8 cellular contexts compared by ENCODE assay signal in the genomic region with DNA sequence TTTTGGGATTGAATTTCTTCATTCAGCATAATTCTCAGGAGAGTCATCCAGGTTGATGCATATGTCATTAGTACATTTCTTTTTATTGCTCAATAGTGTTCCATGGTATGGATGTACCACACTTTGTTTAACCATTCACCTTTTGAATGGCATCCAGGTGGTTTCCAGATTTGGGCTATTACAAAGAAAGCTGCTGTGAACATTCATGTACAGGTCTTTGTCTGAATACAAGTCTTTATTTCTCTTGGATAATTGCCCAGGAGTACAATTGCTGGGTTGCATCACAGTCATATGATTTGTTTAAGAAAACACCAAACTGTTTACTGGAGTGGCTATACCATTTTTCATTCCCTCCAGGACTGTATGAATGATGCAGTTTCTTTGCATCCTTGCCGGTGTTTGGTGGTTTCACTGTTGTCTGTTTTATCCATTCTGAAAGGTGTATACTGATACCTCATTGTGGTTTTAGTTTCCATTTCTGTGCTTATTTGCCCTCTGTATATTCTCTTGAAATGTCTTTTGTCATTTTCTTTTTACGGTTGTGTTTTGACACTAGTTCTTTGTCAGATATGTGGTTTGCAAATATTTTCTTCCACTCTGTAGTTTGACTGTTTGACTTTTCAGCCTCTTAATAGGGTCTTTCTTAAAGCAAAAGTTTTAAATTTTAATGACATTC. TPM values are rescaled to one million over a fixed set of nuclear protein-coding genes. Genes with fewer than 3 reads are reported as not detected.
DNase-seq lines count a peak whose midpoint lies in the region; ATAC-seq, FAIRE-seq and TF ChIP-seq lines count a peak whose summit lies in the region.

No MANE protein-coding gene starts in this region.

- peaks cover 52% of the 10 kb centered on the region for H3K79me2 ChIP-seq in K562 (ENCODE audit: control insufficient read depth, insufficient read depth, low read length)

- H3K9me1 ChIP-seq in K562 (ENCODE audit: control insufficient read depth, insufficient read depth, low read length), result no peaks in the 10 kb centered on the region

- in situ Hi-C loops in K562 (cut with MboI), result no loop called here

- CTCF ChIA-PET in K562 (lab: Yijun Ruan, JAX; ENCODE audit: low intra/inter-chr PET ratio), result no interaction called here

- no TSS peak for BruUV-seq in K562 (replicated peaks; lab: Mats Ljungman, UMichigan)

- H3K27ac ChIP-seq in K562 (ENCODE audit: extremely low read depth, low read depth, low read length) (no peak overlapping the region), Peyer's patch (no peak overlapping the region), psoas muscle (no peak overlapping the region)

- H3K4me3 ChIP-seq in K562, result no peak overlapping the region
- no peak overlapping the region for H3K4me3 ChIP-seq in Peyer's patch
- H3K4me3 ChIP-seq in psoas muscle, result no peak overlapping the region

- no peak for TF ChIP-seq RAD21 in K562 (CRISPR knock-in tag; conservative IDR thresholded peaks at IDR 0.05 in 1 of 2, IDR thresholded peaks at IDR 0.05 in 1 of 2)

- 93% methylated on average over 2 of the region's 2 CpGs for WGBS in K562 (ENCODE audit: insufficient coverage, low coverage, missing lambda C conversion rate)
- 87 to 92% (median 92%) methylated on average over 2 of the region's 2 CpGs for WGBS in psoas muscle, 3 donors

- H3K4me3 Mint-ChIP-seq in HFFc6, result no peak overlapping the region

- H3K4me1 Mint-ChIP-seq in HFFc6 (ENCODE audit: low read depth), result peaks cover 26% of the 10 kb centered on the region

- no peak overlapping the region for H3K27ac Mint-ChIP-seq in HFFc6

- no peaks in the 10 kb centered on the region for H3K27me3 ChIP-seq in K562 (ENCODE audit: control insufficient read depth in 2 of 2, insufficient read depth in 2 of 2, low read length in 2 of 2)
- no peaks in the 10 kb centered on the region for H3K27me3 ChIP-seq in Peyer's patch
- H3K27me3 ChIP-seq in psoas muscle (ENCODE audit: insufficient read depth in 3 of 3, low read length in 2 of 3), result no peaks in the 10 kb centered on the region

- DNase-seq in NCI-H2171 treated with DMSO at 0.1 percent for 48 hours (lab: John Stamatoyannopoulos, UW), result peak; percentile 27
- DNase-seq in NCI-H2171 (lab: John Stamatoyannopoulos, UW), result no peak
- DNase-seq in HFFc6, result peak; percentile 53
- peak; percentile 81 for DNase-seq in NCI-H1105 (lab: John Stamatoyannopoulos, UW)
- DNase-seq in K562 (ENCODE audit: extremely low read depth in 1 of 4, low spot score in 3 of 4), result no peak
- DNase-seq in Peyer's patch, result no peak
- no peak for DNase-seq in HuH-7 (ENCODE audit: low spot score)
- DNase-seq in psoas muscle, result no peak

- no peak for TF ChIP-seq POLR2A in K562 (conservative IDR thresholded peaks at IDR 0.05)
- no peak for TF ChIP-seq POLR2A in Peyer's patch (IDR thresholded peaks at IDR 0.05)

- H3K9ac ChIP-seq in K562 (ENCODE audit: insufficient read depth in 1 of 2, low read depth in 2 of 2, low read length in 2 of 2), result no peak overlapping the region

- TF ChIP-seq EP300 in K562 (IDR thresholded peaks at IDR 0.05; ENCODE audit: low read length), result no peak

- H3K4me2 ChIP-seq in K562 (ENCODE audit: insufficient read depth, low read length), result no peak overlapping the region

- H3K36me3 ChIP-seq in K562 (ENCODE audit: control insufficient read depth, insufficient read depth, low read length) (peaks cover 75% of the 10 kb centered on the region), Peyer's patch (peaks cover 0 to 21% (median 0%) of the 10 kb centered on the region in 3 donors), psoas muscle (ENCODE audit: insufficient read depth in 1 of 2, low read depth in 1 of 2) (peaks cover 0 to 20% of the 10 kb centered on the region in 2 donors)

- TF ChIP-seq CTCF in HFFc6 (IDR thresholded peaks at IDR 0.05) (no peak), K562 (IDR thresholded peaks at IDR 0.05 in 2 of 3, conservative IDR thresholded peaks at IDR 0.05 in 1 of 3; ENCODE audit: insufficient read depth in 2 of 3, low read depth in 1 of 3, low read length in 3 of 3) (no peak), Peyer's patch (IDR thresholded peaks at IDR 0.05) (no peak), psoas muscle (IDR thresholded peaks at IDR 0.05) (no peak)

- H3K9me3 Mint-ChIP-seq in HFFc6, result no peaks in the 10 kb centered on the region

- intact Hi-C loops in K562 (cut with micrococcal nuclease), result no loop called here
- intact Hi-C loops in psoas muscle (cut with DNase I), result no loop called here

- 0 out of 2 replicates have a peak, but pooled peaks cover 4% of the 10 kb centered on the region for H4K20me1 ChIP-seq in K562 (replicated peaks; ENCODE audit: control insufficient read depth, insufficient read depth, low read length)

- no peak overlapping the region for H2AFZ ChIP-seq in K562 (ENCODE audit: low read depth, low read length)

- H3K4me1 ChIP-seq in K562 (replicated peaks in 1 of 2; ENCODE audit: control insufficient read depth in 2 of 2, insufficient read depth in 2 of 2, low read length in 2 of 2), result peaks cover 0 to 3% of the 10 kb centered on the region in 2 experiments; a peak in 1 of 5 replicates
- H3K4me1 ChIP-seq in Peyer's patch, result peaks cover 0 to 5% (median 0%) of the 10 kb centered on the region in 4 donors
- peaks cover 29% of the 10 kb centered on the region for H3K4me1 ChIP-seq in psoas muscle

- no peak for ATAC-seq in K562
- no peak for ATAC-seq in psoas muscle

- FAIRE-seq in K562 (lab: Jason Lieb, UNC), result no peak

- POLR2A ChIA-PET in K562 (lab: Yijun Ruan, JAX), result no interaction called here

- H3K27me3 Mint-ChIP-seq in HFFc6 (ENCODE audit: insufficient read depth), result no peaks in the 10 kb centered on the region

- H3K9me3 ChIP-seq in K562 (replicated peaks; ENCODE audit: control insufficient read depth, insufficient read depth, low read depth, low read length), result peaks cover 2% of the 10 kb centered on the region; the same call in 1 of the 2 replicates
- H3K9me3 ChIP-seq in Peyer's patch, result no peaks in the 10 kb centered on the region
- no peaks in the 10 kb centered on the region for H3K9me3 ChIP-seq in psoas muscle

- peaks cover 14% of the 10 kb centered on the region for H3K36me3 Mint-ChIP-seq in HFFc6 (ENCODE audit: low read depth)

TF ChIP-seq in K562, 482 proteins besides CTCF, POLR2A, EP300 and RAD21:
- no peak for TF ChIP-seq CEBPG (CRISPR knock-in tag; IDR thresholded peaks at IDR 0.05)
- peak; percentile 64 to 69 for TF ChIP-seq CEBPG (tag; conservative IDR thresholded peaks at IDR 0.05 in 1 of 2, IDR thresholded peaks at IDR 0.05 in 1 of 2)
- TF ChIP-seq MTF1 (CRISPR knock-in tag; IDR thresholded peaks at IDR 0.05; ENCODE audit: borderline replicate concordance), result no peak
- TF ChIP-seq RBM14 (IDR thresholded peaks at IDR 0.05; ENCODE audit: borderline replicate concordance, insufficient read depth, low read depth, low read length), result no peak
- TF ChIP-seq CEBPB (tag; IDR thresholded peaks at IDR 0.05), result peak; percentile 45; the same call in 1 of the 2 replicates
- TF ChIP-seq ZNF431 (CRISPR knock-in tag; IDR thresholded peaks at IDR 0.05), result no peak
- TF ChIP-seq HDAC3 (IDR thresholded peaks at IDR 0.05; ENCODE audit: borderline replicate concordance, partially characterized antibody), result no peak
TF ChIP-seq in K562: peak in this region for 2.

RNA-seq across cellular contexts. Expression of gene CDKAL1, which starts 8.8 kb away (rescaled TPM):
- 10 to 100 TPM in 5 of 6 experiments, 1 to 10 TPM in 1; 9.2 to 14.3 (median 11.9) TPM for total RNA-seq in HFFc6 (2021; fragmentation: NEBNext Ultra II Directional; extraction: Animal tissue kit (Norgen Biotek cat#: 25700))
- total RNA-seq in K562 (2011; cell fraction: chromatin; rRNA removed; ENCODE audit: low replicate concordance), result 40.8 and 117 TPM in 2 replicates
- total RNA-seq in K562 (2011; cell fraction: nucleolus; rRNA removed), result 24.3 and 27.0 TPM in 2 replicates
- total RNA-seq in K562 (2011; cell fraction: nucleoplasm; rRNA removed), result 53.2 and 70.2 TPM in 2 replicates
- 23.5 and 28.7 TPM in 2 replicates for total RNA-seq in K562 (2014; rRNA removed)
- 36.3 and 40.3 TPM in 2 replicates for total RNA-seq in K562 (2014; rRNA removed; fragmentation: Illumina TruSeq; extraction: Trizol)
- 32.2 and 34.2 TPM in 2 replicates for total RNA-seq in K562 (2015; rRNA removed; fragmentation: Illumina TruSeq; extraction: Trizol)
- 24.5 and 26.8 TPM in 2 replicates for total RNA-seq in K562 (2021)
- 16.8 and 18.1 TPM in 2 replicates for polyA plus RNA-seq in K562 (2011; rRNA removed)
- 7.9 and 9.9 TPM in 2 replicates for polyA plus RNA-seq in K562 (2011; cell fraction: cytosol; rRNA removed)
- 11.9 and 13.9 TPM in 2 replicates for polyA plus RNA-seq in K562 (2011; cell fraction: nucleus; rRNA removed)
- 12.7 and 14.4 TPM in 2 replicates for polyA plus RNA-seq in K562 (2012)
- polyA plus RNA-seq in K562 (2014; fragmentation: Illumina TruSeq; extraction: Trizol), result 18.5 and 20.1 TPM in 2 replicates
- polyA plus RNA-seq in K562 (2014; fragmentation: Nextera tagmentation; extraction: Ambion mirVana), result 10 to 100 TPM; 15.5 to 16.4 TPM
- polyA plus RNA-seq in K562 (2014; rRNA removed), result 11.2 TPM in 2 replicates
- 46.4 and 59.0 TPM in 2 replicates for polyA minus RNA-seq in K562 (2011; rRNA and poly(A)+ RNA removed)
- polyA minus RNA-seq in K562 (2011; cell fraction: cytosol; rRNA and poly(A)+ RNA removed), result 25.3 and 27.7 TPM in 2 replicates
- polyA minus RNA-seq in K562 (2011; cell fraction: nucleus; rRNA and poly(A)+ RNA removed), result 28.4 and 48.3 TPM in 2 replicates
- total RNA-seq in Peyer's patch, result 10 to 100 TPM; 10.3 to 31.4 (median 11.6) TPM
- total RNA-seq in psoas muscle, result 10 to 100 TPM; 12.9 to 16.1 (median 15.0) TPM
- polyA plus RNA-seq in psoas muscle, result 1 to 10 TPM; 4.5 to 9.0 (median 4.6) TPM

Comparison
In these comparisons a context has a peak if more than half of its experiments do, and no peak if none do; other contexts are left out.
1. DNase-seq: peak in NCI-H2171 treated with DMSO at 0.1 percent for 48 hours (single experiment), HFFc6 (single experiment) and NCI-H1105 (single experiment); none in NCI-H2171 (single experiment), K562 (0 of 4), Peyer's patch (0 of 3), HuH-7 (single experiment) and psoas muscle (0 of 2).